1 cellular context compared by ENCODE assay signal in genomic region chr2:219298759-219299371, GRCh38.
A peak's percentile ranks its signal among the peaks of the same experiment; 100 is the strongest.
TF ChIP-seq lines count a peak whose summit lies in the region.

No MANE protein-coding gene starts in this region.

TF ChIP-seq in HepG2, 621 proteins besides CTCF, POLR2A, EP300 and RAD21 (continued from another document and continues in another):
- peak; percentile 65; the same call in 1 of the 2 replicates for TF ChIP-seq ZFP91 (CRISPR knock-in tag; IDR thresholded peaks at IDR 0.05; ENCODE audit: borderline replicate concordance)
- TF ChIP-seq ZNF337 (CRISPR knock-in tag; IDR thresholded peaks at IDR 0.05; ENCODE audit: borderline replicate concordance, low read depth) = 0 out of 2 replicates have a peak, but pooled peaks have one; percentile 29
- TF ChIP-seq ZMAT3 (CRISPR knock-in tag; conservative IDR thresholded peaks at IDR 0.05) = no peak; the same call in 1 of the 2 replicates
- 0 out of 2 replicates have a peak, but pooled peaks have one; percentile 43 for TF ChIP-seq ZNF510 (CRISPR knock-in tag; IDR thresholded peaks at IDR 0.05; ENCODE audit: low read depth)
- peak; percentile 49; the same call in 1 of the 2 replicates for TF ChIP-seq HDAC1 (CRISPR knock-in tag; IDR thresholded peaks at IDR 0.05)
- peak; percentile 40 for TF ChIP-seq ZNF781 (CRISPR knock-in tag; IDR thresholded peaks at IDR 0.05; ENCODE audit: borderline replicate concordance, not compliant biosample characterization)
- no peak for TF ChIP-seq HOXA5 (CRISPR knock-in tag; IDR thresholded peaks at IDR 0.05)
- TF ChIP-seq MEF2D (CRISPR knock-in tag; IDR thresholded peaks at IDR 0.05) = peak; percentile 59; the same call in 1 of the 2 replicates
- no peak for TF ChIP-seq ZFP62 (CRISPR knock-in tag; IDR thresholded peaks at IDR 0.05)
- TF ChIP-seq RXRB (CRISPR knock-in tag; IDR thresholded peaks at IDR 0.05; ENCODE audit: borderline replicate concordance) = no peak
- TF ChIP-seq, protein P1, sequence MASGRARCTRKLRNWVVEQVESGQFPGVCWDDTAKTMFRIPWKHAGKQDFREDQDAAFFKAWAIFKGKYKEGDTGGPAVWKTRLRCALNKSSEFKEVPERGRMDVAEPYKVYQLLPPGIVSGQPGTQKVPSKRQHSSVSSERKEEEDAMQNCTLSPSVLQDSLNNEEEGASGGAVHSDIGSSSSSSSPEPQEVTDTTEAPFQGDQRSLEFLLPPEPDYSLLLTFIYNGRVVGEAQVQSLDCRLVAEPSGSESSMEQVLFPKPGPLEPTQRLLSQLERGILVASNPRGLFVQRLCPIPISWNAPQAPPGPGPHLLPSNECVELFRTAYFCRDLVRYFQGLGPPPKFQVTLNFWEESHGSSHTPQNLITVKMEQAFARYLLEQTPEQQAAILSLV (CRISPR knock-in tag; IDR thresholded peaks at IDR 0.05; ENCODE audit: borderline replicate concordance) = peak; percentile 74; the same call in 1 of the 2 replicates
- TF ChIP-seq ZNF816 (CRISPR knock-in tag; IDR thresholded peaks at IDR 0.05; ENCODE audit: borderline replicate concordance) = no peak
- TF ChIP-seq, protein P2, sequence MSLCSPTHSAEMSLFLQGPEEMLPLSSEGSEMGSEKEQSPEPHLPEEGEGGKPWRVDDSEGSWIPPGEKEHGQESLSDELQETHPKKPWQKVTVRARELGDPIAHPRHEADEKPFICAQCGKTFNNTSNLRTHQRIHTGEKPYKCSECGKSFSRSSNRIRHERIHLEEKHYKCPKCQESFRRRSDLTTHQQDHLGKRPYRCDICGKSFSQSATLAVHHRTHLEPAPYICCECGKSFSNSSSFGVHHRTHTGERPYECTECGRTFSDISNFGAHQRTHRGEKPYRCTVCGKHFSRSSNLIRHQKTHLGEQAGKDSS (CRISPR knock-in tag; IDR thresholded peaks at IDR 0.05; ENCODE audit: borderline replicate concordance, low read depth) = 0 out of 2 replicates have a peak, but pooled peaks have one; percentile 57
- TF ChIP-seq PRMT3 (CRISPR knock-in tag; IDR thresholded peaks at IDR 0.05; ENCODE audit: borderline replicate concordance, low read depth) = no peak
- TF ChIP-seq, protein P3, sequence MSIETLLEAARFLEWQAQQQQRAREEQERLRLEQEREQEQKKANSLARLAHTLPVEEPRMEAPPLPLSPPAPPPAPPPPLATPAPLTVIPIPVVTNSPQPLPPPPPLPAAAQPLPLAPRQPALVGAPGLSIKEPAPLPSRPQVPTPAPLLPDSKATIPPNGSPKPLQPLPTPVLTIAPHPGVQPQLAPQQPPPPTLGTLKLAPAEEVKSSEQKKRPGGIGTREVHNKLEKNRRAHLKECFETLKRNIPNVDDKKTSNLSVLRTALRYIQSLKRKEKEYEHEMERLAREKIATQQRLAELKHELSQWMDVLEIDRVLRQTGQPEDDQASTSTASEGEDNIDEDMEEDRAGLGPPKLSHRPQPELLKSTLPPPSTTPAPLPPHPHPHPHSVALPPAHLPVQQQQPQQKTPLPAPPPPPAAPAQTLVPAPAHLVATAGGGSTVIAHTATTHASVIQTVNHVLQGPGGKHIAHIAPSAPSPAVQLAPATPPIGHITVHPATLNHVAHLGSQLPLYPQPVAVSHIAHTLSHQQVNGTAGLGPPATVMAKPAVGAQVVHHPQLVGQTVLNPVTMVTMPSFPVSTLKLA (IDR thresholded peaks at IDR 0.05) = no peak
- TF ChIP-seq NR3C1 (CRISPR knock-in tag; IDR thresholded peaks at IDR 0.05) = no peak
- 0 out of 2 replicates have a peak, but pooled peaks have one; percentile 47 for TF ChIP-seq ZNF569 (CRISPR knock-in tag; IDR thresholded peaks at IDR 0.05; ENCODE audit: borderline replicate concordance)
- 0 out of 2 replicates have a peak, but pooled peaks have one; percentile 48 for TF ChIP-seq EEA1 (CRISPR knock-in tag; IDR thresholded peaks at IDR 0.05; ENCODE audit: borderline replicate concordance)
- TF ChIP-seq NRL (CRISPR knock-in tag; IDR thresholded peaks at IDR 0.05; ENCODE audit: borderline replicate concordance) = no peak
- TF ChIP-seq, protein P4, sequence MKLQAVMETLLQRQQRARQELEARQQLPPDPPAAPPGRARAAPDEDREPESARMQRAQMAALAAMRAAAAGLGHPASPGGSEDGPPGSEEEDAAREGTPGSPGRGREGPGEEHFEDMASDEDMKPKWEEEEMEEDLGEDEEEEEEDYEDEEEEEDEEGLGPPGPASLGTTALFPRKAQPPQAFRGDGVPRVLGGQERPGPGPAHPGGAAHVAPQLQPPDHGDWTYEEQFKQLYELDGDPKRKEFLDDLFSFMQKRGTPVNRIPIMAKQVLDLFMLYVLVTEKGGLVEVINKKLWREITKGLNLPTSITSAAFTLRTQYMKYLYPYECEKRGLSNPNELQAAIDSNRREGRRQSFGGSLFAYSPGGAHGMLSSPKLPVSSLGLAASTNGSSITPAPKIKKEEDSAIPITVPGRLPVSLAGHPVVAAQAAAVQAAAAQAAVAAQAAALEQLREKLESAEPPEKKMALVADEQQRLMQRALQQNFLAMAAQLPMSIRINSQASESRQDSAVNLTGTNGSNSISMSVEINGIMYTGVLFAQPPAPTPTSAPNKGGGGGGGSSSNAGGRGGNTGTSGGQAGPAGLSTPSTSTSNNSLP (IDR thresholded peaks at IDR 0.05; ENCODE audit: low read depth, low read length) = no peak
- TF ChIP-seq, protein P5, sequence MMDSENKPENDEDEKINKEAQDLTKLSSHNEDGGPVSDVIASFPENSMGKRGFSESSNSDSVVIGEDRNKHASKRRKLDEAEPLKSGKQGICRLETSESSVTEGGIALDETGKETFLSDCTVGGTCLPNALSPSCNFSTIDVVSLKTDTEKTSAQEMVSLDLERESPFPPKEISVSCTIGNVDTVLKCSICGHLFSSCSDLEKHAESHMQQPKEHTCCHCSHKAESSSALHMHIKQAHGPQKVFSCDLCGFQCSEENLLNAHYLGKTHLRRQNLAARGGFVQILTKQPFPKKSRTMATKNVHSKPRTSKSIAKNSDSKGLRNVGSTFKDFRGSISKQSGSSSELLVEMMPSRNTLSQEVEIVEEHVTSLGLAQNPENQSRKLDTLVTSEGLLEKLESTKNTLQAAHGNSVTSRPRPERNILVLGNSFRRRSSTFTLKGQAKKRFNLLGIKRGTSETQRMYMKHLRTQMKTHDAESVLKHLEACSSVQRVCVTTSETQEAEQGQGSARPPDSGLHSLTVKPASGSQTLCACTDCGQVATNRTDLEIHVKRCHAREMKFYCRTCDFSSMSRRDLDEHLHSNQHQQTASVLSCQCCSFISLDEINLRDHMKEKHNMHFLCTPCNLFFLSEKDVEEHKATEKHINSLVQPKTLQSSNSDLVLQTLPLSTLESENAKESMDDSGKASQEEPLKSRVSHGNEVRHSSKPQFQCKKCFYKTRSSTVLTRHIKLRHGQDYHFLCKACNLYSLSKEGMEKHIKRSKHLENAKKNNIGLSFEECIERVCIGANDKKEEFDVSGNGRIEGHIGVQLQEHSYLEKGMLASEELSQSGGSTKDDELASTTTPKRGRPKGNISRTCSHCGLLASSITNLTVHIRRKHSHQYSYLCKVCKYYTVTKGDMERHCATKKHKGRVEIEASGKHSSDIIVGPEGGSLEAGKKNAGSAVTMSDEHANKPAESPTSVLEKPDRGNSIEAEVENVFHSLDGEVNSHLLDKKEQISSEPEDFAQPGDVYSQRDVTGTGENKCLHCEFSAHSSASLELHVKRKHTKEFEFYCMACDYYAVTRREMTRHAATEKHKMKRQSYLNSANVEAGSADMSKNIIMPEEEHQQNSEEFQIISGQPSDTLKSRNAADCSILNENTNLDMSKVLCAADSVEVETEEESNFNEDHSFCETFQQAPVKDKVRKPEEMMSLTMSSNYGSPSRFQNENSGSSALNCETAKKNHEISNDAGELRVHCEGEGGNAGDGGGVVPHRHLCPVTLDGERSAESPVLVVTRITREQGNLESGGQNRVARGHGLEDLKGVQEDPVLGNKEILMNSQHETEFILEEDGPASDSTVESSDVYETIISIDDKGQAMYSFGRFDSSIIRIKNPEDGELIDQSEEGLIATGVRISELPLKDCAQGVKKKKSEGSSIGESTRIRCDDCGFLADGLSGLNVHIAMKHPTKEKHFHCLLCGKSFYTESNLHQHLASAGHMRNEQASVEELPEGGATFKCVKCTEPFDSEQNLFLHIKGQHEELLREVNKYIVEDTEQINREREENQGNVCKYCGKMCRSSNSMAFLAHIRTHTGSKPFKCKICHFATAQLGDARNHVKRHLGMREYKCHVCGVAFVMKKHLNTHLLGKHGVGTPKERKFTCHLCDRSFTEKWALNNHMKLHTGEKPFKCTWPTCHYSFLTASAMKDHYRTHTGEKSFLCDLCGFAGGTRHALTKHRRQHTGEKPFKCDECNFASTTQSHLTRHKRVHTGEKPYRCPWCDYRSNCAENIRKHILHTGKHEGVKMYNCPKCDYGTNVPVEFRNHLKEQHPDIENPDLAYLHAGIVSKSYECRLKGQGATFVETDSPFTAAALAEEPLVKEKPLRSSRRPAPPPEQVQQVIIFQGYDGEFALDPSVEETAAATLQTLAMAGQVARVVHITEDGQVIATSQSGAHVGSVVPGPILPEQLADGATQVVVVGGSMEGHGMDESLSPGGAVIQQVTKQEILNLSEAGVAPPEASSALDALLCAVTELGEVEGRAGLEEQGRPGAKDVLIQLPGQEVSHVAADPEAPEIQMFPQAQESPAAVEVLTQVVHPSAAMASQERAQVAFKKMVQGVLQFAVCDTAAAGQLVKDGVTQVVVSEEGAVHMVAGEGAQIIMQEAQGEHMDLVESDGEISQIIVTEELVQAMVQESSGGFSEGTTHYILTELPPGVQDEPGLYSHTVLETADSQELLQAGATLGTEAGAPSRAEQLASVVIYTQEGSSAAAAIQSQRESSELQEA (CRISPR knock-in tag; IDR thresholded peaks at IDR 0.05; ENCODE audit: not compliant biosample characterization) = peak; percentile 31
- TF ChIP-seq ZBTB1 (CRISPR knock-in tag; IDR thresholded peaks at IDR 0.05; ENCODE audit: borderline replicate concordance) = no peak
- TF ChIP-seq RARA (CRISPR knock-in tag; IDR thresholded peaks at IDR 0.05) = no peak
- no peak for TF ChIP-seq ZNF451 (CRISPR knock-in tag; IDR thresholded peaks at IDR 0.05)
- no peak for TF ChIP-seq ZFP36L2 (CRISPR knock-in tag; IDR thresholded peaks at IDR 0.05)
- TF ChIP-seq ZNF572 (CRISPR knock-in tag; IDR thresholded peaks at IDR 0.05) = peak; percentile 81; the same call in 1 of the 2 replicates
- TF ChIP-seq TFDP2 (CRISPR knock-in tag; IDR thresholded peaks at IDR 0.05) = no peak
- no peak for TF ChIP-seq GPN1 (CRISPR knock-in tag; IDR thresholded peaks at IDR 0.05; ENCODE audit: borderline replicate concordance)
- TF ChIP-seq ZNF570 (CRISPR knock-in tag; IDR thresholded peaks at IDR 0.05; ENCODE audit: borderline replicate concordance) = no peak
- TF ChIP-seq ZNF101 (CRISPR knock-in tag; IDR thresholded peaks at IDR 0.05; ENCODE audit: borderline replicate concordance, low read depth) = no peak
- TF ChIP-seq, protein P6, sequence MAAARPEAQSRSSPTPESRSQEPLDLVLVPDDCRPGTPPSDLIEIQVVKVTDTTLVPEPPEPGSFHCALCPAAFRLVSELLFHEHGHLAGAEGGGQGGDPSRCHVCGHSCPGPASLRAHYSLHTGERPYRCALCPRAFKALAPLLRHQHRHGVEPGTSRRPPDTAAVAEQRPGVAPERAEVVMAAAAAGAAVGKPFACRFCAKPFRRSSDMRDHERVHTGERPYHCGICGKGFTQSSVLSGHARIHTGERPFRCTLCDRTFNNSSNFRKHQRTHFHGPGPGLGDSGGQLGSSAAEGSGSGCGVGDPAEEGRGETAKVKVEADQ (CRISPR knock-in tag; IDR thresholded peaks at IDR 0.05; ENCODE audit: borderline replicate concordance) = 0 out of 2 replicates have a peak, but pooled peaks have one; percentile 43
- TF ChIP-seq, protein P7, sequence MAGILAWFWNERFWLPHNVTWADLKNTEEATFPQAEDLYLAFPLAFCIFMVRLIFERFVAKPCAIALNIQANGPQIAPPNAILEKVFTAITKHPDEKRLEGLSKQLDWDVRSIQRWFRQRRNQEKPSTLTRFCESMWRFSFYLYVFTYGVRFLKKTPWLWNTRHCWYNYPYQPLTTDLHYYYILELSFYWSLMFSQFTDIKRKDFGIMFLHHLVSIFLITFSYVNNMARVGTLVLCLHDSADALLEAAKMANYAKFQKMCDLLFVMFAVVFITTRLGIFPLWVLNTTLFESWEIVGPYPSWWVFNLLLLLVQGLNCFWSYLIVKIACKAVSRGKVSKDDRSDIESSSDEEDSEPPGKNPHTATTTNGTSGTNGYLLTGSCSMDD (CRISPR knock-in tag; IDR thresholded peaks at IDR 0.05) = no peak
- no peak for TF ChIP-seq CENPT (CRISPR knock-in tag; IDR thresholded peaks at IDR 0.05; ENCODE audit: low read depth)
- no peak for TF ChIP-seq PTBP1 (IDR thresholded peaks at IDR 0.05; ENCODE audit: low read depth, low read length, poor library complexity, severe bottlenecking)
- TF ChIP-seq, protein P8, sequence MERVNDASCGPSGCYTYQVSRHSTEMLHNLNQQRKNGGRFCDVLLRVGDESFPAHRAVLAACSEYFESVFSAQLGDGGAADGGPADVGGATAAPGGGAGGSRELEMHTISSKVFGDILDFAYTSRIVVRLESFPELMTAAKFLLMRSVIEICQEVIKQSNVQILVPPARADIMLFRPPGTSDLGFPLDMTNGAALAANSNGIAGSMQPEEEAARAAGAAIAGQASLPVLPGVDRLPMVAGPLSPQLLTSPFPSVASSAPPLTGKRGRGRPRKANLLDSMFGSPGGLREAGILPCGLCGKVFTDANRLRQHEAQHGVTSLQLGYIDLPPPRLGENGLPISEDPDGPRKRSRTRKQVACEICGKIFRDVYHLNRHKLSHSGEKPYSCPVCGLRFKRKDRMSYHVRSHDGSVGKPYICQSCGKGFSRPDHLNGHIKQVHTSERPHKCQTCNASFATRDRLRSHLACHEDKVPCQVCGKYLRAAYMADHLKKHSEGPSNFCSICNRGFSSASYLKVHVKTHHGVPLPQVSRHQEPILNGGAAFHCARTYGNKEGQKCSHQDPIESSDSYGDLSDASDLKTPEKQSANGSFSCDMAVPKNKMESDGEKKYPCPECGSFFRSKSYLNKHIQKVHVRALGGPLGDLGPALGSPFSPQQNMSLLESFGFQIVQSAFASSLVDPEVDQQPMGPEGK (CRISPR knock-in tag; IDR thresholded peaks at IDR 0.05) = peak; percentile 42; the same call in 1 of the 2 replicates
- TF ChIP-seq CENPX (CRISPR knock-in tag; IDR thresholded peaks at IDR 0.05) = no peak
- peak; percentile 91 for TF ChIP-seq STAG1 (CRISPR knock-in tag; IDR thresholded peaks at IDR 0.05)
- TF ChIP-seq CHD2 (IDR thresholded peaks at IDR 0.05; ENCODE audit: low read depth, low read length) = no peak
- TF ChIP-seq REXO4 (CRISPR knock-in tag; IDR thresholded peaks at IDR 0.05; ENCODE audit: borderline replicate concordance) = no peak
